13 cellular contexts compared by ENCODE assay signal in genomic region chr17:29019475-29020181, GRCh38. TPM values are rescaled to one million over a fixed set of nuclear protein-coding genes. Genes with fewer than 3 reads are reported as not detected.
A peak's percentile ranks its signal among the peaks of the same experiment; 100 is the strongest.
DNase-seq lines count a peak whose midpoint lies in the region; ATAC-seq, FAIRE-seq and TF ChIP-seq lines count a peak whose summit lies in the region.
"Had no signal": no experiment of that assay in that cellular context is flagged by ENCODE, and none has a peak within 500 bp of the region (broad histone marks: within the 10 kb centered on the region; RNA-seq: fewer than 3 reads in every experiment).

No MANE protein-coding gene starts in this region.

- peaks cover 18% of the 10 kb centered on the region for H3K4me1 ChIP-seq in BLaER1
- H3K4me1 ChIP-seq in HUES48 (ENCODE audit: control insufficient read depth, insufficient read depth, low read length): peaks cover 43% of the 10 kb centered on the region
- H3K4me1 ChIP-seq in K562 (replicated peaks in 1 of 2; ENCODE audit: control insufficient read depth in 2 of 2, insufficient read depth in 2 of 2, low read length in 2 of 2): peaks cover 0 to 6% of the 10 kb centered on the region in 2 experiments; a peak in 2 of 5 replicates

- TF ChIP-seq RAD21 in K562 (CRISPR knock-in tag; conservative IDR thresholded peaks at IDR 0.05 in 1 of 2, IDR thresholded peaks at IDR 0.05 in 1 of 2): no peak

- ATAC-seq in K562 (no peak), memory B cell (ENCODE audit: low read depth) (peak; percentile 44), HG02610 (IDR thresholded peaks at IDR 0.05; ENCODE audit: unreplicated experiment) (no peak), sciatic nerve (no peak)

- TF ChIP-seq POLR2A in K562 (conservative IDR thresholded peaks at IDR 0.05): no peak

- peaks cover 11% of the 10 kb centered on the region for H3K4me1 Mint-ChIP-seq in memory B cell

- H3K27me3 ChIP-seq in BLaER1: peaks cover 31% of the 10 kb centered on the region
- peaks cover 15% of the 10 kb centered on the region; the same call in 1 of the 2 replicates for H3K27me3 ChIP-seq in HUES48 (ENCODE audit: control insufficient read depth, insufficient read depth, low read length)
- peaks cover 54 to 70% of the 10 kb centered on the region in 2 experiments for H3K27me3 ChIP-seq in K562 (ENCODE audit: control insufficient read depth in 2 of 2, insufficient read depth in 2 of 2, low read length in 2 of 2)
- H3K27me3 ChIP-seq in WERI-Rb-1 (ENCODE audit: insufficient read depth, low read depth, severe bottlenecking): no peaks in the 10 kb centered on the region

- H2AFZ ChIP-seq in K562 (ENCODE audit: low read depth, low read length): no peak overlapping the region

- H3K9me3 ChIP-seq in BLaER1 (no peaks in the 10 kb centered on the region), HUES48 (ENCODE audit: control insufficient read depth, insufficient read depth, low read length) (no peaks in the 10 kb centered on the region), K562 (replicated peaks; ENCODE audit: control insufficient read depth, insufficient read depth, low read depth, low read length) (no peaks in the 10 kb centered on the region), WERI-Rb-1 (ENCODE audit: severe bottlenecking) (no peaks in the 10 kb centered on the region)

- no peak overlapping the region for H3K27ac ChIP-seq in BLaER1
- H3K27ac ChIP-seq in HUES48 (ENCODE audit: low read depth, low read length): peak overlapping the region; percentile 72
- H3K27ac ChIP-seq in K562 (ENCODE audit: extremely low read depth, low read depth, low read length): no peak overlapping the region
- no peak overlapping the region for H3K27ac ChIP-seq in WERI-Rb-1

- in situ Hi-C loops in K562 (cut with MboI): no loop called here

- intact Hi-C loops in K562 (cut with micrococcal nuclease): loop anchor here (5.0 kb wide), 1 partner anchor 48 kb away; no protein-coding TSS in a partner anchor
- intact Hi-C loops in sciatic nerve (cut with DNase I): no loop called here

- WGBS in K562 (ENCODE audit: insufficient coverage, low coverage, missing lambda C conversion rate): 6% methylated on average over 35 of the region's 39 CpGs

- no peaks in the 10 kb centered on the region for H3K9me3 Mint-ChIP-seq in memory B cell

- no peak overlapping the region for H3K9ac ChIP-seq in BLaER1
- no peak overlapping the region for H3K9ac ChIP-seq in HUES48 (ENCODE audit: low read depth, low read length)
- H3K9ac ChIP-seq in K562 (ENCODE audit: insufficient read depth in 1 of 2, low read depth in 2 of 2, low read length in 2 of 2): no peak overlapping the region

- H3K27me3 Mint-ChIP-seq in memory B cell: peaks cover 17% of the 10 kb centered on the region

- BruUV-seq in K562 (replicated peaks; lab: Mats Ljungman, UMichigan): no TSS peak

- H3K4me2 ChIP-seq in BLaER1: peak overlapping the region; percentile 72
- H3K4me2 ChIP-seq in K562 (ENCODE audit: insufficient read depth, low read length): no peak overlapping the region

- CTCF ChIA-PET in K562 (lab: Yijun Ruan, JAX; ENCODE audit: low intra/inter-chr PET ratio): no interaction called here

- H3K4me3 Mint-ChIP-seq in memory B cell: peak overlapping the region; percentile 19

- DNase-seq in K562 (ENCODE audit: extremely low read depth in 1 of 4, low spot score in 3 of 4): peak in 2 of 4 experiments; percentile 31 to 32
- DNase-seq in memory B cell (ENCODE audit: low spot score in 2 of 2): no peak
- no peak for DNase-seq in superior temporal gyrus (ENCODE audit: extremely low spot score)
- DNase-seq in WERI-Rb-1: no peak
- no peak for DNase-seq in sciatic nerve (ENCODE audit: low spot score)
- DNase-seq: activated T-cell treated with anti-CD3 and anti-CD28 coated beads, Interleukin-2, amount 50 U/mL, for 1 hour; foreskin melanocyte; NK-92 treated with Interleukin-12 subunit alpha and Interleukin-12 subunit beta, amount 100 ng/mL, for 24 hours had no signal

- POLR2A ChIA-PET in K562 (lab: Yijun Ruan, JAX): interaction anchor here (0.5 to 1.8 kb wide), 7 partner anchors 9 to 90 kb away, joined by 3 to 5 read pairs (median 4); no protein-coding TSS in a partner anchor

- H3K4me3 ChIP-seq in BLaER1: no peak overlapping the region
- H3K4me3 ChIP-seq in HUES48 (ENCODE audit: low read depth, low read length): peak overlapping the region; percentile 5
- no peak overlapping the region for H3K4me3 ChIP-seq in K562
- H3K4me3 ChIP-seq in WERI-Rb-1 (ENCODE audit: low read depth, low read length): no peak overlapping the region

- TF ChIP-seq CTCF in K562 (IDR thresholded peaks at IDR 0.05 in 2 of 3, conservative IDR thresholded peaks at IDR 0.05 in 1 of 3; ENCODE audit: insufficient read depth in 2 of 3, low read depth in 1 of 3, low read length in 3 of 3): no peak
- no peak for TF ChIP-seq CTCF in WERI-Rb-1 (IDR thresholded peaks at IDR 0.05; ENCODE audit: low read depth, low read length)

- H3K36me3 ChIP-seq in BLaER1: no peaks in the 10 kb centered on the region
- no peaks in the 10 kb centered on the region for H3K36me3 ChIP-seq in HUES48 (ENCODE audit: control insufficient read depth, insufficient read depth, low read length)
- no peaks in the 10 kb centered on the region for H3K36me3 ChIP-seq in K562 (ENCODE audit: control insufficient read depth, insufficient read depth, low read length)
- H3K36me3 ChIP-seq in WERI-Rb-1: no peaks in the 10 kb centered on the region

- TF ChIP-seq EP300 in K562 (IDR thresholded peaks at IDR 0.05; ENCODE audit: low read length): no peak

- FAIRE-seq in K562 (lab: Jason Lieb, UNC): peak; percentile 42

- H3K79me2 ChIP-seq in K562 (ENCODE audit: control insufficient read depth, insufficient read depth, low read length): no peaks in the 10 kb centered on the region

- H4K20me1 ChIP-seq in BLaER1 (no peaks in the 10 kb centered on the region), K562 (replicated peaks; ENCODE audit: control insufficient read depth, insufficient read depth, low read length) (no peaks in the 10 kb centered on the region; the same call in 1 of the 2 replicates)

- H3K36me3 Mint-ChIP-seq in memory B cell: no peaks in the 10 kb centered on the region
- H3K36me3 Mint-ChIP-seq: CD14-positive monocyte had no signal

- H3K9me1 ChIP-seq in K562 (ENCODE audit: control insufficient read depth, insufficient read depth, low read length): no peaks in the 10 kb centered on the region

- H3K27ac Mint-ChIP-seq in memory B cell: no peak overlapping the region

TF ChIP-seq in K562, 482 proteins besides CTCF, POLR2A, EP300 and RAD21:
- TF ChIP-seq ZFP1 (CRISPR knock-in tag; IDR thresholded peaks at IDR 0.05) (no peak), E2F6 (IDR thresholded peaks at IDR 0.05; ENCODE audit: borderline replicate concordance in 1 of 2, extremely low read depth in 1 of 2, insufficient read depth in 1 of 2, insufficient read length in 1 of 2, low read depth in 1 of 2, low read length in 1 of 2, poor library complexity in 1 of 2, severe bottlenecking in 1 of 2) (peak in 1 of 2 experiments; percentile 7), ZBTB8A (IDR thresholded peaks at IDR 0.05; ENCODE audit: partially characterized antibody) (no peak)

RNA-seq across cellular contexts. Expression of gene SEZ6, which starts 13.8 kb away (rescaled TPM):
- total RNA-seq in K562 (2011; cell fraction: chromatin; rRNA removed; ENCODE audit: low replicate concordance): not detected in 2 replicates
- not detected in 2 replicates for total RNA-seq in K562 (2011; cell fraction: nucleolus; rRNA removed)
- not detected in 2 replicates for total RNA-seq in K562 (2011; cell fraction: nucleoplasm; rRNA removed)
- total RNA-seq in K562 (2014; rRNA removed) (not detected in 2 replicates), K562 (2014; rRNA removed; fragmentation: Illumina TruSeq; extraction: Trizol) (not detected in 2 replicates), K562 (2015; rRNA removed; fragmentation: Illumina TruSeq; extraction: Trizol) (not detected in 2 replicates), K562 (2021) (not detected in 2 replicates), sciatic nerve (not detected)
- polyA plus RNA-seq in K562 (2011; rRNA removed) (not detected in 2 replicates), K562 (2014; fragmentation: Illumina TruSeq; extraction: Trizol) (not detected in 2 replicates), K562 (2014; fragmentation: Nextera tagmentation; extraction: Ambion mirVana) (not detected), K562 (2014; rRNA removed) (not detected in 2 replicates)
- polyA plus RNA-seq in K562 (2011; cell fraction: cytosol; rRNA removed): not detected in 2 replicates
- not detected in 2 replicates for polyA plus RNA-seq in K562 (2011; cell fraction: nucleus; rRNA removed)
- polyA plus RNA-seq in K562 (2012): not detected in 2 replicates
- not detected in 2 replicates for polyA minus RNA-seq in K562 (2011; rRNA and poly(A)+ RNA removed)
- not detected in 2 replicates for polyA minus RNA-seq in K562 (2011; cell fraction: cytosol; rRNA and poly(A)+ RNA removed)
- not detected in 2 replicates for polyA minus RNA-seq in K562 (2011; cell fraction: nucleus; rRNA and poly(A)+ RNA removed)
- total RNA-seq: subcutaneous adipose tissue had no signal

RNA-seq across cellular contexts. Expression of gene PIPOX, which starts 23.3 kb away (rescaled TPM):
- total RNA-seq in K562 (2011; cell fraction: chromatin; rRNA removed; ENCODE audit: low replicate concordance): 7.2 and 10.4 TPM in 2 replicates
- total RNA-seq in K562 (2011; cell fraction: nucleolus; rRNA removed): 6.4 and 7.5 TPM in 2 replicates
- 6.7 and 6.8 TPM in 2 replicates for total RNA-seq in K562 (2011; cell fraction: nucleoplasm; rRNA removed)
- total RNA-seq in K562 (2014; rRNA removed) (0.24 and 2.2 TPM in 2 replicates), K562 (2014; rRNA removed; fragmentation: Illumina TruSeq; extraction: Trizol) (0.35 and 0.62 TPM in 2 replicates), K562 (2015; rRNA removed; fragmentation: Illumina TruSeq; extraction: Trizol) (0.38 and 0.72 TPM in 2 replicates), K562 (2021) (0.58 and 0.60 TPM in 2 replicates), sciatic nerve (1.5 TPM)
- polyA plus RNA-seq in K562 (2011; rRNA removed) (0.14 and 0.39 TPM in 2 replicates), K562 (2014; fragmentation: Illumina TruSeq; extraction: Trizol) (0.22 and 0.43 TPM in 2 replicates), K562 (2014; fragmentation: Nextera tagmentation; extraction: Ambion mirVana) (not detected), K562 (2014; rRNA removed) (0.15 and 0.23 TPM in 2 replicates)
- polyA plus RNA-seq in K562 (2011; cell fraction: cytosol; rRNA removed): 0.27 and 0.52 TPM in 2 replicates
- 0.58 and 1.5 TPM in 2 replicates for polyA plus RNA-seq in K562 (2011; cell fraction: nucleus; rRNA removed)
- polyA plus RNA-seq in K562 (2012): 0.35 and 0.65 TPM in 2 replicates
- polyA minus RNA-seq in K562 (2011; rRNA and poly(A)+ RNA removed): 3.4 and 4.3 TPM in 2 replicates
- 1.1 TPM in 1 of 2 replicates, not detected in the other for polyA minus RNA-seq in K562 (2011; cell fraction: cytosol; rRNA and poly(A)+ RNA removed)
- 7.7 and 7.9 TPM in 2 replicates for polyA minus RNA-seq in K562 (2011; cell fraction: nucleus; rRNA and poly(A)+ RNA removed)
